In the genomic region with DNA sequence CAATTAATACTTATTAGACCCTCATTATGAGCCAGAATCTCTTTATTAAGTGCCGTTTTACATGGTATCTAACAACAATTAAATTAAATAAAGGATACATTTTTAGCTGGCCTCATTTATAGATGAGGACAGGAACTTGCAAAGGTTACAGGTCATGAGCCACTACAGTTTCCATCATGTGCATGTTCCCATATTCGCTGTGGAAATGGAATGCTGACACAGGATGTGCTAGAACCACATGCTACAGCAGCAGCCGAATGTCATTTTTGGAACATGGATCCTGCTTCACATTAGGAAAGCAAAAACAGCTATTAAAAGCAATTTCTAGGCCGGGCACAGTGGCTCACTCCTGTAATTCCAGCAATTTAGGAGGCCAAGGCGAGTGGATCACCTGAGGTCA, we compare ENCODE assay signal across 28 cellular contexts. TPM values are rescaled to one million over a fixed set of nuclear protein-coding genes. Genes with fewer than 3 reads are reported as not detected.
"Had no signal": no experiment of that assay in that cellular context is flagged by ENCODE, and none has a peak within 500 bp of the region (broad histone marks: within the 10 kb centered on the region; RNA-seq: fewer than 3 reads in every experiment).

No MANE protein-coding gene starts in this region.

- H3K4me3 ChIP-seq: coronary artery, dorsolateral prefrontal cortex, esophagus muscularis mucosa, gastrocnemius medialis, hepatocyte, left ventricle myocardium inferior, lower lobe of right lung, mucosa of descending colon had no signal

- DNase-seq: dorsolateral prefrontal cortex; effector CD4-positive, alpha-beta T cell; effector memory CD4-positive, alpha-beta T cell; foreskin keratinocyte; gastrocnemius medialis; glutamatergic neuron; head of caudate nucleus; hypothalamus; immature natural killer cell; islet precursor cell; kidney; kidney glomerular epithelial cell; left colon; left ventricle myocardium inferior; lower lobe of right lung; mesenchymal stem cell; mucosa of descending colon; naive B cell had no signal

- H3K4me3 Mint-ChIP-seq: immature natural killer cell, mesothelial cell of epicardium, naive B cell had no signal

- ATAC-seq: foreskin keratinocyte, gastrocnemius medialis, left colon, left lobe of liver, lower lobe of right lung, mucosa of descending colon had no signal

- H3K27ac ChIP-seq: esophagus muscularis mucosa, foreskin keratinocyte, gastrocnemius medialis, hepatocyte, left ventricle myocardium inferior, lower lobe of right lung had no signal

- H3K27me3 ChIP-seq: dorsolateral prefrontal cortex, esophagus muscularis mucosa, foreskin keratinocyte, gastrocnemius medialis, hepatocyte had no signal

- H3K36me3 ChIP-seq: gastrocnemius medialis had no signal

- H3K4me1 ChIP-seq: foreskin keratinocyte had no signal

- H3K9me3 ChIP-seq: esophagus muscularis mucosa, gastrocnemius medialis, left ventricle myocardium inferior, lower lobe of right lung, mucosa of descending colon had no signal

- H3K27me3 Mint-ChIP-seq: naive B cell had no signal

- H3K27ac Mint-ChIP-seq: immature natural killer cell, mesothelial cell of epicardium had no signal

RNA-seq across cellular contexts. Expression of gene VNN2, which starts 34.8 kb away (rescaled TPM):
- total RNA-seq: endothelial cell of umbilical vein, fibroblast of villous mesenchyme, foreskin keratinocyte, glomerular endothelial cell, lung microvascular endothelial cell, mesothelial cell of epicardium, myocyte had no signal
